9 cellular contexts compared by ENCODE assay signal in genomic region chr2:213806125-213806726, GRCh38.
DNase-seq lines count a peak whose midpoint lies in the region; ATAC-seq and TF ChIP-seq lines count a peak whose summit lies in the region.
"Had no signal": no experiment of that assay in that cellular context is flagged by ENCODE, and none has a peak within 500 bp of the region (broad histone marks: within the 10 kb centered on the region; RNA-seq: fewer than 3 reads in every experiment).

No MANE protein-coding gene starts in this region.

- no peak overlapping the region for H3K4me3 Mint-ChIP-seq in endothelial cell (ENCODE audit: unreplicated experiment)

- H3K4me1 Mint-ChIP-seq in endothelial cell (ENCODE audit: unreplicated experiment) = no peaks in the 10 kb centered on the region

- no peaks in the 10 kb centered on the region for H3K36me3 Mint-ChIP-seq in endothelial cell (ENCODE audit: low read depth, unreplicated experiment)

- no peaks in the 10 kb centered on the region for H3K4me1 ChIP-seq in mucosa of descending colon (ENCODE audit: low read depth)
- H3K4me1 ChIP-seq: left lung had no signal

- no peak overlapping the region for H3K4me3 ChIP-seq in mucosa of descending colon
- H3K4me3 ChIP-seq: left lung had no signal

- peak; percentile 17 for DNase-seq in NCI-H1092 treated with DMSO at 0.1 percent for 48 hours (lab: John Stamatoyannopoulos, UW)
- DNase-seq in NCI-H1092 (lab: John Stamatoyannopoulos, UW) = no peak
- peak; percentile 17 for DNase-seq in NCI-H1694 treated with DMSO at 0.1 percent for 48 hours (lab: John Stamatoyannopoulos, UW)
- no peak for DNase-seq in endothelial cell (ENCODE audit: low spot score)
- DNase-seq in putamen (ENCODE audit: low spot score) = peak; percentile 7
- DNase-seq in omental fat pad (ENCODE audit: low spot score) = no peak
- no peak for DNase-seq in mucosa of descending colon
- DNase-seq: left lung had no signal

- no peaks in the 10 kb centered on the region for H3K9me3 ChIP-seq in mucosa of descending colon
- H3K9me3 ChIP-seq: left lung had no signal

- ATAC-seq in omental fat pad (ENCODE audit: low FRiP score) (no peak), mucosa of descending colon (no peak), GM21825 (IDR thresholded peaks at IDR 0.05; ENCODE audit: unreplicated experiment) (no peak)
- ATAC-seq: left lung had no signal

- H3K36me3 ChIP-seq in mucosa of descending colon (ENCODE audit: low read depth) = no peaks in the 10 kb centered on the region
- H3K36me3 ChIP-seq: left lung had no signal

- TF ChIP-seq CTCF in endothelial cell (IDR thresholded peaks at IDR 0.05; ENCODE audit: unreplicated experiment) = peak; percentile 65
- no peak for TF ChIP-seq CTCF in omental fat pad (IDR thresholded peaks at IDR 0.05)
- TF ChIP-seq CTCF in mucosa of descending colon (IDR thresholded peaks at IDR 0.05) = no peak

- no peaks in the 10 kb centered on the region for H3K27me3 Mint-ChIP-seq in endothelial cell (ENCODE audit: unreplicated experiment)

- intact Hi-C loops in mucosa of descending colon (cut with DNase I, micrococcal nuclease) = no loop called here

- H3K27ac Mint-ChIP-seq in endothelial cell (ENCODE audit: unreplicated experiment) = no peak overlapping the region

- no peaks in the 10 kb centered on the region for H3K9me3 Mint-ChIP-seq in endothelial cell (ENCODE audit: unreplicated experiment)

Comparison
In these comparisons a context has a peak if more than half of its experiments do, and no peak if none do; other contexts are left out.
1. DNase-seq: peak in NCI-H1092 treated with DMSO at 0.1 percent for 48 hours (single experiment), NCI-H1694 treated with DMSO at 0.1 percent for 48 hours (single experiment) and putamen (single experiment); none in NCI-H1092 (single experiment), endothelial cell (single experiment), omental fat pad (single experiment) and mucosa of descending colon (0 of 3).